ENCODE assay signal across 1 cellular context in the genomic region with DNA sequence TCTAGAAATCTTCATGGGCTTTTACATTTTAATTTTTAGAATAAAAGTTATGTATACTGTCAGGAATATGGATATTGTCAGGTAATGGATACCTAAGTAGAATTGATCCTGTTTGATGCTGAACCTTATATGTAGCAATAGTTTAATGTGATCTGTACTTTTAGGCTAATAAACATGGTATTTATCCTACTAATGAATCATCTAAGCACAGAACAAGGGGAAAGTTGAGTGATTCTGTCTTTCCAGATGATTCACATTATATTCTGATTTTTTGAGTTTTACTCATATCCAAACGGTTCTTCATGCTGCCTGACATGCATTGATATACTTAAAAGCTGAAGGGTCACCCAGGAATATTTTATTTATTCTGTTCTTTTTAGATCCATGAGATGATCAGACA.
A peak's percentile ranks its signal among the peaks of the same experiment; 100 is the strongest.
TF ChIP-seq lines count a peak whose summit lies in the region.

No MANE protein-coding gene starts in this region.

TF ChIP-seq in IMR-90, 13 proteins besides CTCF, POLR2A, EP300 and RAD21:
- TF ChIP-seq, protein P1, sequence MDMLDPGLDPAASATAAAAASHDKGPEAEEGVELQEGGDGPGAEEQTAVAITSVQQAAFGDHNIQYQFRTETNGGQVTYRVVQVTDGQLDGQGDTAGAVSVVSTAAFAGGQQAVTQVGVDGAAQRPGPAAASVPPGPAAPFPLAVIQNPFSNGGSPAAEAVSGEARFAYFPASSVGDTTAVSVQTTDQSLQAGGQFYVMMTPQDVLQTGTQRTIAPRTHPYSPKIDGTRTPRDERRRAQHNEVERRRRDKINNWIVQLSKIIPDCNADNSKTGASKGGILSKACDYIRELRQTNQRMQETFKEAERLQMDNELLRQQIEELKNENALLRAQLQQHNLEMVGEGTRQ (IDR thresholded peaks at IDR 0.05; ENCODE audit: low read depth, low read length), result no peak
- TF ChIP-seq BHLHE40 (IDR thresholded peaks at IDR 0.05; ENCODE audit: low read depth, low read length), result no peak
- TF ChIP-seq MXI1 (IDR thresholded peaks at IDR 0.05; ENCODE audit: borderline replicate concordance, low read depth, low read length), result no peak
- no peak for TF ChIP-seq SMC3 (IDR thresholded peaks at IDR 0.05; ENCODE audit: low read depth, low read length)
- no peak for TF ChIP-seq MAFK (IDR thresholded peaks at IDR 0.05; ENCODE audit: low read depth, low read length)
- no peak for TF ChIP-seq FOS (IDR thresholded peaks at IDR 0.05; ENCODE audit: low read depth, low read length)
- TF ChIP-seq, protein P2, sequence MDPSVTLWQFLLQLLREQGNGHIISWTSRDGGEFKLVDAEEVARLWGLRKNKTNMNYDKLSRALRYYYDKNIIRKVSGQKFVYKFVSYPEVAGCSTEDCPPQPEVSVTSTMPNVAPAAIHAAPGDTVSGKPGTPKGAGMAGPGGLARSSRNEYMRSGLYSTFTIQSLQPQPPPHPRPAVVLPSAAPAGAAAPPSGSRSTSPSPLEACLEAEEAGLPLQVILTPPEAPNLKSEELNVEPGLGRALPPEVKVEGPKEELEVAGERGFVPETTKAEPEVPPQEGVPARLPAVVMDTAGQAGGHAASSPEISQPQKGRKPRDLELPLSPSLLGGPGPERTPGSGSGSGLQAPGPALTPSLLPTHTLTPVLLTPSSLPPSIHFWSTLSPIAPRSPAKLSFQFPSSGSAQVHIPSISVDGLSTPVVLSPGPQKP (IDR thresholded peaks at IDR 0.05; ENCODE audit: borderline replicate concordance, low read depth, low read length), result no peak
- peak; percentile 55 for TF ChIP-seq CEBPB (IDR thresholded peaks at IDR 0.05; ENCODE audit: low read depth, low read length)
- no peak for TF ChIP-seq RFX5 (IDR thresholded peaks at IDR 0.05; ENCODE audit: low read depth, low read length)
TF ChIP-seq in IMR-90: peak in this region for 1.
